Comparison of ENCODE assay signal across 1 cellular context in genomic region chr11:46948378-46949131, GRCh38.
TF ChIP-seq lines count a peak whose summit lies in the region.

No MANE protein-coding gene starts in this region.

TF ChIP-seq in K562, 482 proteins besides CTCF, POLR2A, EP300 and RAD21:
- TF ChIP-seq ELF1 (tag; IDR thresholded peaks at IDR 0.05) (no peak), MAFK (IDR thresholded peaks at IDR 0.05; ENCODE audit: low read length) (peak; percentile 13; the same call in 1 of the 2 replicates), FOSL1 (tag; conservative IDR thresholded peaks at IDR 0.05) (0 out of 2 replicates have a peak, but pooled peaks have one; percentile 25)
